ENCODE assay signal across 15 cellular contexts in the genomic region with DNA sequence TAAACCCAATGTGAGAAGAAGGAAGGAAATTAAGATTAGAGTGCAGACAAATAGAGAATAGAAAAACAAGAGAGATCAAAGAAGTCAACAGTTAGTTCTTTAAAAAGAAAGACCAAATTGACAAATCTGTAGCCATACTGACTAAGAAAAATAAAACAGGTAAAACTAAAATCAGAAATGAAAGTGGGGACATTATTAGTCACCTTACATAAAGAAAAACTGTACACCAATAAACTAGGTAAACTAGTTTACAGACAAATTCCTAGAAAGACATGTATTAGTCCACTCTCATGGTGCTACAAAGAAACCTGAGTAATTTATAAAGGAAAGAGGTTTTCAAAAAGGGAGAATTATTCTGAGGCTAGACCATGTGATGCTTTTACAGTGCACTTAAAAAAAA. TPM values are rescaled to one million over a fixed set of nuclear protein-coding genes. Genes with fewer than 3 reads are reported as not detected.
A peak's percentile ranks its signal among the peaks of the same experiment; 100 is the strongest.
DNase-seq lines count a peak whose midpoint lies in the region; ATAC-seq and TF ChIP-seq lines count a peak whose summit lies in the region.
"Had no signal": no experiment of that assay in that cellular context is flagged by ENCODE, and none has a peak within 500 bp of the region (broad histone marks: within the 10 kb centered on the region; RNA-seq: fewer than 3 reads in every experiment).

No MANE protein-coding gene starts in this region.

- no peaks in the 10 kb centered on the region for H3K4me1 Mint-ChIP-seq in Caco-2 (ENCODE audit: low read depth, unreplicated experiment)

- ATAC-seq in GM18505 (IDR thresholded peaks at IDR 0.05; ENCODE audit: unreplicated experiment) (peak; percentile 48), GM19395 (IDR thresholded peaks at IDR 0.05; ENCODE audit: unreplicated experiment) (peak; percentile 93), HG02852 (IDR thresholded peaks at IDR 0.05; ENCODE audit: unreplicated experiment) (peak; percentile 95), HG03575 (IDR thresholded peaks at IDR 0.05; ENCODE audit: extremely low read depth, insufficient number of reproducible peaks, low FRiP score, unreplicated experiment) (peak; percentile 65)
- ATAC-seq: heart right ventricle had no signal

- H3K27ac Mint-ChIP-seq in Caco-2 (ENCODE audit: unreplicated experiment) = no peak overlapping the region

- CTCF ChIA-PET in Caco-2 (lab: Charles Lee) = no interaction called here

- intact Hi-C loops in colonic mucosa (cut with DNase I) = no loop called here
- intact Hi-C loops in Caco-2 (cut with micrococcal nuclease; ENCODE audit: unreplicated experiment) = loop anchor here (5.0 kb wide), 1 partner anchor 157 kb away; no protein-coding TSS in a partner anchor

- POLR2A ChIA-PET in Caco-2 (lab: Charles Lee) = no interaction called here

- no peak for DNase-seq in colonic mucosa
- DNase-seq in HuH-7 (ENCODE audit: low spot score) = no peak
- no peak for DNase-seq in Caco-2
- no peak for DNase-seq in DMS79 treated with DMSO at 0.1 percent for 48 hours (lab: John Stamatoyannopoulos, UW)
- DNase-seq: C1 segment of cervical spinal cord; GF-D8; heart right ventricle; NCI-H1436; occipital lobe; stimulated activated CD4-positive, alpha-beta T cell treated with anti-CD3 and anti-CD28 coated beads, Interleukin-15, amount 100 ng/mL, for 24 hours had no signal

- H3K4me1 ChIP-seq in colonic mucosa = no peaks in the 10 kb centered on the region
- no peaks in the 10 kb centered on the region for H3K4me1 ChIP-seq in Caco-2
- H3K4me1 ChIP-seq: heart right ventricle had no signal

- TF ChIP-seq POLR2A in GM18505 (IDR thresholded peaks at IDR 0.05; ENCODE audit: borderline replicate concordance, extremely low read depth, insufficient read depth, insufficient read length) = no peak

- no peak overlapping the region for H3K27ac ChIP-seq in colonic mucosa
- H3K27ac ChIP-seq: heart right ventricle had no signal

- no peaks in the 10 kb centered on the region for H3K27me3 Mint-ChIP-seq in Caco-2 (ENCODE audit: insufficient read depth, unreplicated experiment)

- H3K4me3 Mint-ChIP-seq in Caco-2 (ENCODE audit: unreplicated experiment) = no peak overlapping the region

- no peak overlapping the region for H3K9ac ChIP-seq in colonic mucosa (ENCODE audit: low read depth in 2 of 2, low read length in 2 of 2)

- no peaks in the 10 kb centered on the region for H3K27me3 ChIP-seq in colonic mucosa
- no peaks in the 10 kb centered on the region for H3K27me3 ChIP-seq in Caco-2 (replicated peaks; ENCODE audit: control insufficient read depth, insufficient read depth, low read length)
- H3K27me3 ChIP-seq: heart right ventricle had no signal

- H3K36me3 Mint-ChIP-seq in Caco-2 (ENCODE audit: insufficient read depth, unreplicated experiment) = peaks cover 34% of the 10 kb centered on the region

- H3K9me3 ChIP-seq in colonic mucosa (no peaks in the 10 kb centered on the region), Caco-2 (no peaks in the 10 kb centered on the region)
- H3K9me3 ChIP-seq: heart right ventricle had no signal

- TF ChIP-seq CTCF in colonic mucosa (IDR thresholded peaks at IDR 0.05) = no peak
- TF ChIP-seq CTCF in Caco-2 (IDR thresholded peaks at IDR 0.05; ENCODE audit: insufficient read depth in 1 of 2, low read depth in 1 of 2, low read length in 1 of 2, severe bottlenecking in 1 of 2, unreplicated experiment in 1 of 2) = no peak

- no peaks in the 10 kb centered on the region for H3K9me3 Mint-ChIP-seq in Caco-2 (ENCODE audit: unreplicated experiment)

- no TSS peak for BruUV-seq in Caco-2 (replicated peaks; lab: Mats Ljungman, UMichigan)

- H3K36me3 ChIP-seq in colonic mucosa (no peaks in the 10 kb centered on the region), Caco-2 (ENCODE audit: control insufficient read depth, insufficient read depth, low read length) (no peaks in the 10 kb centered on the region)

- no peak overlapping the region for H3K4me3 ChIP-seq in colonic mucosa
- no peak overlapping the region for H3K4me3 ChIP-seq in Caco-2 (ENCODE audit: low read depth, low read length)
- H3K4me3 ChIP-seq: heart right ventricle had no signal

RNA-seq across cellular contexts. Expression of gene BLZF1, which starts 22.3 kb away (rescaled TPM):
- total RNA-seq in colonic mucosa = 10 to 100 TPM; 20.5 to 24.4 TPM
- total RNA-seq in Caco-2 (2022) = 20.5 and 23.5 TPM in 2 replicates

RNA-seq across cellular contexts. Expression of gene NME7, which starts 22.7 kb away (rescaled TPM):
- 1 to 10 TPM; 4.1 to 4.8 TPM for total RNA-seq in colonic mucosa
- total RNA-seq in Caco-2 (2022) = 9.0 and 12.7 TPM in 2 replicates

RNA-seq across cellular contexts. Expression of gene CCDC181, which starts 37.0 kb away (rescaled TPM):
- not detected for total RNA-seq in colonic mucosa
- 0.23 and 0.42 TPM in 2 replicates for total RNA-seq in Caco-2 (2022)
- total RNA-seq: lung microvascular endothelial cell had no signal
